In the genomic region with DNA sequence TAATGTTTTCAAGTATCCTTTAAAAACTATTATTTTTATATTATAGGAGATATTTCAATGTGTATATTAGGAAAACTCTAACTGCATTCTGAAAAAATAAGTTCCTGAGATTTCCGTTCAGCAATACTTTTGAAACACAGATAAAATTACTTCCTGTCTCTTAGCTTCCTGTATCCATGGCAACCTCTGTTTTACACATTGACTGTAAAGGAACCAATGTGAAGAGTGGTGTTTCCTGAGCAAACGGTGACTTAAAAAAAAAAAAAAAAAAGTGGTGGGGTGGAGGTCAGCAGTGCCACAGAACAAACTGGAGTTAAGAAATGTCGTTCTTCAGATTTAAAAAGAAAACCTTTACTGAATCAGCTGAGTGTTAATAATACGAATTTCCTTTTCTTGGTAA, we compare ENCODE assay signal across 8 cellular contexts. TPM values are rescaled to one million over a fixed set of nuclear protein-coding genes. Genes with fewer than 3 reads are reported as not detected.
DNase-seq lines count a peak whose midpoint lies in the region; ATAC-seq lines count a peak whose summit lies in the region.

A gene with protein sequence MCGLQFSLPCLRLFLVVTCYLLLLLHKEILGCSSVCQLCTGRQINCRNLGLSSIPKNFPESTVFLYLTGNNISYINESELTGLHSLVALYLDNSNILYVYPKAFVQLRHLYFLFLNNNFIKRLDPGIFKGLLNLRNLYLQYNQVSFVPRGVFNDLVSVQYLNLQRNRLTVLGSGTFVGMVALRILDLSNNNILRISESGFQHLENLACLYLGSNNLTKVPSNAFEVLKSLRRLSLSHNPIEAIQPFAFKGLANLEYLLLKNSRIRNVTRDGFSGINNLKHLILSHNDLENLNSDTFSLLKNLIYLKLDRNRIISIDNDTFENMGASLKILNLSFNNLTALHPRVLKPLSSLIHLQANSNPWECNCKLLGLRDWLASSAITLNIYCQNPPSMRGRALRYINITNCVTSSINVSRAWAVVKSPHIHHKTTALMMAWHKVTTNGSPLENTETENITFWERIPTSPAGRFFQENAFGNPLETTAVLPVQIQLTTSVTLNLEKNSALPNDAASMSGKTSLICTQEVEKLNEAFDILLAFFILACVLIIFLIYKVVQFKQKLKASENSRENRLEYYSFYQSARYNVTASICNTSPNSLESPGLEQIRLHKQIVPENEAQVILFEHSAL (plus strand): TSS at position 280 of the 400 bp plus-strand sequence. CDS start 620 bp downstream, outside the sequence.

- peak within 1 kb of the TSS; percentile 33 to 72 (median 61) for H3K4me3 Mint-ChIP-seq in CD8-positive, alpha-beta memory T cell
- H3K4me3 Mint-ChIP-seq in activated CD4-positive, alpha-beta memory T cell treated with anti-CD3 and anti-CD28 coated beads for 36 hours = no peak within 1 kb of the TSS

- ATAC-seq in GM19324 (IDR thresholded peaks at IDR 0.05; ENCODE audit: low FRiP score, unreplicated experiment) (peak; percentile 63), HG03280 (IDR thresholded peaks at IDR 0.05; ENCODE audit: unreplicated experiment) (peak; percentile 90), left lobe of liver (peak; percentile 45)

- DNase-seq in CD8-positive, alpha-beta memory T cell = peak in 2 of 5 donors; percentile 78 to 81
- no peak for DNase-seq in activated CD4-positive, alpha-beta memory T cell treated with anti-CD3 and anti-CD28 coated beads for 36 hours
- no peak for DNase-seq in left lobe of liver (ENCODE audit: low spot score)
- DNase-seq in effector CD4-positive, alpha-beta T cell = no peak
- DNase-seq in H7 = no peak
- DNase-seq in NCI-H1694 (lab: John Stamatoyannopoulos, UW) = no peak

- H3K9me3 Mint-ChIP-seq in CD8-positive, alpha-beta memory T cell = no peaks in the 10 kb centered on the region
- H3K9me3 Mint-ChIP-seq in activated CD4-positive, alpha-beta memory T cell treated with anti-CD3 and anti-CD28 coated beads for 36 hours = no peaks in the 10 kb centered on the region

- H3K27ac Mint-ChIP-seq in CD8-positive, alpha-beta memory T cell = peak within 1 kb of the TSS; percentile 57 to 91 (median 85)
- peak within 1 kb of the TSS; percentile 53 for H3K27ac Mint-ChIP-seq in activated CD4-positive, alpha-beta memory T cell treated with anti-CD3 and anti-CD28 coated beads for 36 hours

- POLR2A ChIA-PET in CD8-positive, alpha-beta memory T cell (lab: Charles Lee) = interaction anchor here (0.7 to 1.0 kb wide), 2 partner anchors 8 to 30 kb away, joined by 4 to 8 read pairs; no protein-coding TSS in a partner anchor
- POLR2A ChIA-PET in activated CD4-positive, alpha-beta memory T cell treated with anti-CD3 and anti-CD28 coated beads for 36 hours (lab: Charles Lee) = interaction anchor here (0.6 kb wide), 2 partner anchors 364 to 994 kb away, joined by 4 read pairs; no protein-coding TSS in a partner anchor

- no peaks in the 10 kb centered on the region for H3K27me3 Mint-ChIP-seq in CD8-positive, alpha-beta memory T cell
- no peaks in the 10 kb centered on the region for H3K27me3 Mint-ChIP-seq in activated CD4-positive, alpha-beta memory T cell treated with anti-CD3 and anti-CD28 coated beads for 36 hours

- no peak within 1 kb of the TSS for H3K27ac ChIP-seq in CD8-positive, alpha-beta memory T cell (ENCODE audit: low read depth, low read length)

- no peak within 1 kb of the TSS for H3K4me3 ChIP-seq in CD8-positive, alpha-beta memory T cell (ENCODE audit: low read length)
- H3K4me3 ChIP-seq in H7 (ENCODE audit: insufficient read depth, low read depth, low read length) = no peak within 1 kb of the TSS

- H3K4me1 ChIP-seq in CD8-positive, alpha-beta memory T cell (ENCODE audit: insufficient read depth, low read length) = peaks cover 5% of the 10 kb centered on the region

- intact Hi-C loops in activated CD4-positive, alpha-beta memory T cell treated with anti-CD3 and anti-CD28 coated beads for 36 hours (cut with micrococcal nuclease) = loop anchor here (5.0 kb wide), 1 partner anchor 166 kb away; a partner anchor contains a TSS

- peaks cover 16 to 40% (median 22%) of the 10 kb centered on the region in 3 donors for H3K4me1 Mint-ChIP-seq in CD8-positive, alpha-beta memory T cell
- peaks cover 24% of the 10 kb centered on the region for H3K4me1 Mint-ChIP-seq in activated CD4-positive, alpha-beta memory T cell treated with anti-CD3 and anti-CD28 coated beads for 36 hours (ENCODE audit: low read depth)

- H3K36me3 Mint-ChIP-seq in CD8-positive, alpha-beta memory T cell = peaks cover 0 to 18% (median 11%) of the 10 kb centered on the region in 3 donors
- peaks cover 8% of the 10 kb centered on the region for H3K36me3 Mint-ChIP-seq in activated CD4-positive, alpha-beta memory T cell treated with anti-CD3 and anti-CD28 coated beads for 36 hours

- H3K27me3 ChIP-seq in CD8-positive, alpha-beta memory T cell (ENCODE audit: insufficient read depth, low read length, poor library complexity, severe bottlenecking) = no peaks in the 10 kb centered on the region
- H3K27me3 ChIP-seq in H7 (ENCODE audit: control insufficient read depth, insufficient read depth, low read length) = no peaks in the 10 kb centered on the region

- H3K36me3 ChIP-seq in CD8-positive, alpha-beta memory T cell (ENCODE audit: insufficient read depth, low read length) = no peaks in the 10 kb centered on the region
- H3K36me3 ChIP-seq in H7 (replicated peaks; ENCODE audit: control insufficient read depth, insufficient read depth, low read length) = no peaks in the 10 kb centered on the region

- H3K9me3 ChIP-seq in CD8-positive, alpha-beta memory T cell (ENCODE audit: low read length) = no peaks in the 10 kb centered on the region

- CTCF ChIA-PET in CD8-positive, alpha-beta memory T cell (lab: Charles Lee) = interaction anchor here (1.0 kb wide), 1 partner anchor 26 kb away, joined by 3 read pairs; no protein-coding TSS in a partner anchor
- CTCF ChIA-PET in activated CD4-positive, alpha-beta memory T cell treated with anti-CD3 and anti-CD28 coated beads for 36 hours (lab: Charles Lee) = interaction anchor here (0.8 to 1.7 kb wide), 2 partner anchors 13 to 118 kb away, joined by 3 to 6 read pairs; no protein-coding TSS in a partner anchor

RNA-seq across cellular contexts. Expression of the gene that starts here (rescaled TPM):
- total RNA-seq in CD8-positive, alpha-beta memory T cell = under 1 TPM; 0.13 to 0.60 TPM
- polyA plus RNA-seq in CD8-positive, alpha-beta memory T cell = 1.1 TPM
- under 1 TPM; 0.34 to 0.40 TPM for total RNA-seq in activated CD4-positive, alpha-beta memory T cell treated with anti-CD3 and anti-CD28 coated beads for 36 hours
- 0.30 TPM for total RNA-seq in left lobe of liver
- 0.55 and 1.7 TPM in 2 replicates for total RNA-seq in H7 (2014; rRNA removed; shearing (Covaris generic))

Comparison
In these comparisons a context has a peak if more than half of its experiments do, and no peak if none do; other contexts are left out.
1. Peak in ATAC-seq in left lobe of liver; RNA of the gene not detected or under 1 TPM.